1 cellular context compared by ENCODE assay signal in the genomic region with DNA sequence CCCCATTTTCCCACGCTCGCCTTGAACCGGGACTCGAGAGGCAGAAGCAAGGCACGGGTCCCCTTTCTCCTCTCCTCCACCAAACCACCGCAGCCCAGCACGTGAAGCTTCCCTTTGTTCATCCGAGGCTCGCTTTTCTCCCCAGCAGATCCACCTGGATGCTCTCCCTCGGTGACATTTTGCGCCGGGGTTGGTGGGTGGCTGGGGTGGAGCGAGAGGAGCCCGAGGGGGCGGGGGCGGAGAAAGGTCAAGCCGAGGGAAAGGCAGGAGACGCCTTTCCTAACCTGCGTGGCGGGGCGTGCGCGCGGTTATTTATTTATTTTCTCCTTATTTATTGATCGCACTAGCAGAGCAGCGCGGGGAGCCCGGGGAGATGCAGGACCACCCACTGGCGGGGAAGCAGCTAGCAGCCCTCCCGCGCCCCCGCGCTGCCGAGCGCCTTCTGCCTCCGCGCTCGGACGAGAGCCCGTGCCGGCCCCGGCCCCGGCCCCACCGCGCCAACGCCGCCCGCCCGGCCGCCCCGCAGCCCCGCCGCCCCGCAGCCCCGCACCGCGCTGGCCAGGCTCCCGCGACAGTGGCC.
TF ChIP-seq lines count a peak whose summit lies in the region.

A gene (plus strand): TSS at position 280 of the 580 bp plus-strand sequence.

TF ChIP-seq in GM23338, 12 proteins besides CTCF, POLR2A, EP300 and RAD21 (continued from another document):
- TF ChIP-seq ZNF331 (CRISPR knock-in tag; IDR thresholded peaks at IDR 0.05; ENCODE audit: low read depth): no peak
- no peak for TF ChIP-seq NANOG (IDR thresholded peaks at IDR 0.05; ENCODE audit: borderline replicate concordance)
- TF ChIP-seq, protein P1, sequence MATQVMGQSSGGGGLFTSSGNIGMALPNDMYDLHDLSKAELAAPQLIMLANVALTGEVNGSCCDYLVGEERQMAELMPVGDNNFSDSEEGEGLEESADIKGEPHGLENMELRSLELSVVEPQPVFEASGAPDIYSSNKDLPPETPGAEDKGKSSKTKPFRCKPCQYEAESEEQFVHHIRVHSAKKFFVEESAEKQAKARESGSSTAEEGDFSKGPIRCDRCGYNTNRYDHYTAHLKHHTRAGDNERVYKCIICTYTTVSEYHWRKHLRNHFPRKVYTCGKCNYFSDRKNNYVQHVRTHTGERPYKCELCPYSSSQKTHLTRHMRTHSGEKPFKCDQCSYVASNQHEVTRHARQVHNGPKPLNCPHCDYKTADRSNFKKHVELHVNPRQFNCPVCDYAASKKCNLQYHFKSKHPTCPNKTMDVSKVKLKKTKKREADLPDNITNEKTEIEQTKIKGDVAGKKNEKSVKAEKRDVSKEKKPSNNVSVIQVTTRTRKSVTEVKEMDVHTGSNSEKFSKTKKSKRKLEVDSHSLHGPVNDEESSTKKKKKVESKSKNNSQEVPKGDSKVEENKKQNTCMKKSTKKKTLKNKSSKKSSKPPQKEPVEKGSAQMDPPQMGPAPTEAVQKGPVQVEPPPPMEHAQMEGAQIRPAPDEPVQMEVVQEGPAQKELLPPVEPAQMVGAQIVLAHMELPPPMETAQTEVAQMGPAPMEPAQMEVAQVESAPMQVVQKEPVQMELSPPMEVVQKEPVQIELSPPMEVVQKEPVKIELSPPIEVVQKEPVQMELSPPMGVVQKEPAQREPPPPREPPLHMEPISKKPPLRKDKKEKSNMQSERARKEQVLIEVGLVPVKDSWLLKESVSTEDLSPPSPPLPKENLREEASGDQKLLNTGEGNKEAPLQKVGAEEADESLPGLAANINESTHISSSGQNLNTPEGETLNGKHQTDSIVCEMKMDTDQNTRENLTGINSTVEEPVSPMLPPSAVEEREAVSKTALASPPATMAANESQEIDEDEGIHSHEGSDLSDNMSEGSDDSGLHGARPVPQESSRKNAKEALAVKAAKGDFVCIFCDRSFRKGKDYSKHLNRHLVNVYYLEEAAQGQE (IDR thresholded peaks at IDR 0.05; ENCODE audit: unreplicated experiment): no peak
- no peak for TF ChIP-seq JUNB (IDR thresholded peaks at IDR 0.05; ENCODE audit: unreplicated experiment)
- TF ChIP-seq ZNF114 (CRISPR knock-in tag; IDR thresholded peaks at IDR 0.05): no peak
